Comparison of ENCODE assay signal across 12 cellular contexts in genomic region chr1:47529520-47530098, GRCh38.
DNase-seq lines count a peak whose midpoint lies in the region; ATAC-seq, FAIRE-seq and TF ChIP-seq lines count a peak whose summit lies in the region.
"Had no signal": no experiment of that assay in that cellular context is flagged by ENCODE, and none has a peak within 500 bp of the region (broad histone marks: within the 10 kb centered on the region; RNA-seq: fewer than 3 reads in every experiment).

No MANE protein-coding gene starts in this region.

- no peak for TF ChIP-seq EP300 in gastroesophageal sphincter (IDR thresholded peaks at IDR 0.05)

- no peaks in the 10 kb centered on the region for H3K4me1 ChIP-seq in RWPE2 (ENCODE audit: insufficient read depth, poor library complexity, severe bottlenecking)
- no peaks in the 10 kb centered on the region for H3K4me1 ChIP-seq in foreskin keratinocyte
- H3K4me1 ChIP-seq in gastroesophageal sphincter, result peaks cover 0 to 23% (median 0%) of the 10 kb centered on the region in 3 donors

- H3K4me3 ChIP-seq in RWPE2 (ENCODE audit: severe bottlenecking) (no peak overlapping the region), gastroesophageal sphincter (no peak overlapping the region)
- H3K4me3 ChIP-seq: ovary had no signal

- 47 to 100% methylated on average over 1 of the region's 1 CpG for WGBS in gastroesophageal sphincter (ENCODE audit: low coverage in 1 of 2), 2 donors

- no peak overlapping the region for H3K27ac ChIP-seq in RWPE2 (ENCODE audit: poor library complexity, severe bottlenecking)
- no peak overlapping the region for H3K27ac ChIP-seq in foreskin keratinocyte
- H3K27ac ChIP-seq in gastroesophageal sphincter, result no peak overlapping the region
- H3K27ac ChIP-seq: ovary had no signal

- H3K27me3 ChIP-seq in RWPE2 (ENCODE audit: insufficient read depth, poor library complexity, severe bottlenecking) (no peaks in the 10 kb centered on the region), foreskin keratinocyte (peaks cover 75% of the 10 kb centered on the region), gastroesophageal sphincter (peaks cover 26% of the 10 kb centered on the region)
- H3K27me3 ChIP-seq: ovary had no signal

- TF ChIP-seq POLR2A in gastroesophageal sphincter (IDR thresholded peaks at IDR 0.05), result no peak

- TF ChIP-seq CTCF in GM12873 (IDR thresholded peaks at IDR 0.05; ENCODE audit: insufficient read depth, low read depth, low read length, missing control alignments) (peak; percentile 58), RWPE2 (IDR thresholded peaks at IDR 0.05; ENCODE audit: poor library complexity, severe bottlenecking) (peak; percentile 22), foreskin keratinocyte (conservative IDR thresholded peaks at IDR 0.05) (peak; percentile 69), gastroesophageal sphincter (IDR thresholded peaks at IDR 0.05) (peak in 2 of 4 experiments; percentile 16 to 26)

- H3K36me3 ChIP-seq in RWPE2 (ENCODE audit: low read depth) (no peaks in the 10 kb centered on the region), gastroesophageal sphincter (no peaks in the 10 kb centered on the region)
- H3K36me3 ChIP-seq: ovary had no signal

- in situ Hi-C loops in ACHN (cut with HindIII; ENCODE audit: low pct_ligation_motif_present, low pct_unique_long_range_greater_than_20kb, low sequenced_read_pairs), result no loop called here

- ATAC-seq in RWPE2 (ENCODE audit: low read depth), result no peak
- ATAC-seq in foreskin keratinocyte, result no peak
- ATAC-seq in gastroesophageal sphincter, result no peak

- H3K9me3 ChIP-seq in RWPE2 (ENCODE audit: severe bottlenecking), result peaks cover 4% of the 10 kb centered on the region
- H3K9me3 ChIP-seq in gastroesophageal sphincter, result peaks cover 0 to 11% (median 0%) of the 10 kb centered on the region in 3 donors
- H3K9me3 ChIP-seq: ovary had no signal

- FAIRE-seq in urothelium cell line (lab: Jason Lieb, UNC), result no peak

- DNase-seq in ACHN (peak; percentile 9), RWPE2 (ENCODE audit: low spot score) (no peak), foreskin keratinocyte (no peak), DMS153 (lab: John Stamatoyannopoulos, UW) (no peak), NCI-H524 (lab: John Stamatoyannopoulos, UW) (no peak), urothelium cell line (ENCODE audit: low spot score) (no peak)
- DNase-seq: cerebellar nuclear complex, NCI-H1092, ovary, SW 1271 had no signal
